Comparison of ENCODE assay signal across 21 cellular contexts in genomic region chr20:38076548-38076947, GRCh38. TPM values are rescaled to one million over a fixed set of nuclear protein-coding genes. Genes with fewer than 3 reads are reported as not detected.
A peak's percentile ranks its signal among the peaks of the same experiment; 100 is the strongest.
DNase-seq lines count a peak whose midpoint lies in the region; ATAC-seq, FAIRE-seq and TF ChIP-seq lines count a peak whose summit lies in the region.
"Had no signal": no experiment of that assay in that cellular context is flagged by ENCODE, and none has a peak within 500 bp of the region (broad histone marks: within the 10 kb centered on the region; RNA-seq: fewer than 3 reads in every experiment).

No MANE protein-coding gene starts in this region.

- no peak for TF ChIP-seq POLR2A in gastroesophageal sphincter (IDR thresholded peaks at IDR 0.05)
- no peak for TF ChIP-seq POLR2A in sigmoid colon (IDR thresholded peaks at IDR 0.05)

- no peak for FAIRE-seq in pancreas (lab: Jason Lieb, UNC)
- FAIRE-seq: G401.6, K562 had no signal

- DNase-seq in left ventricle myocardium inferior = no peak
- DNase-seq in Right ventricle myocardium superior = no peak
- no peak for DNase-seq in sigmoid colon
- DNase-seq in pancreas = no peak
- no peak for DNase-seq in stimulated activated CD4-positive, alpha-beta T cell treated with anti-CD3 and anti-CD28 coated beads, Interleukin-4, amount 100 ng/mL, for 4 hours
- DNase-seq: activated CD4-positive, alpha-beta T cell treated with anti-CD3 and anti-CD28 coated beads for 1 hour; activated CD8-positive, alpha-beta memory T cell treated with anti-CD3 and anti-CD28 coated beads for 24 hours; C1 segment of cervical spinal cord; foreskin fibroblast; mucosa of descending colon; NCI-H187 treated with DMSO at 0.1 percent for 48 hours; NCI-H226; SK-N-SH; stimulated activated CD4-positive, alpha-beta T cell treated with anti-CD3 and anti-CD28 coated beads, Interleukin-15, amount 100 ng/mL, for 24 hours had no signal

- peak overlapping the region; percentile 91 for H3K27ac ChIP-seq in left ventricle myocardium inferior (replicated peaks)
- H3K27ac ChIP-seq in gastroesophageal sphincter = peak overlapping the region; percentile 76 to 98 (median 82)
- H3K27ac ChIP-seq in sigmoid colon = peak overlapping the region; percentile 71 to 86 (median 80)
- H3K27ac ChIP-seq in pancreas = no peak overlapping the region

- H3K27me3 ChIP-seq in left ventricle myocardium inferior (ENCODE audit: low read depth) = no peaks in the 10 kb centered on the region
- H3K27me3 ChIP-seq in gastroesophageal sphincter = no peaks in the 10 kb centered on the region
- no peaks in the 10 kb centered on the region for H3K27me3 ChIP-seq in sigmoid colon
- H3K27me3 ChIP-seq in pancreas = no peaks in the 10 kb centered on the region

- intact Hi-C loops in left ventricle myocardium inferior (cut with micrococcal nuclease) (no loop called here), Right ventricle myocardium superior (cut with DNase I) (no loop called here), sigmoid colon (cut with DNase I) (no loop called here), pancreas (cut with DNase I) (loop anchor here in 1 of 3 donors (5.0 kb wide), 1 partner anchor 86 kb away; no protein-coding TSS in a partner anchor)

- ATAC-seq in Right ventricle myocardium superior (ENCODE audit: poor library complexity) (no peak), gastroesophageal sphincter (no peak), GM21619 (IDR thresholded peaks at IDR 0.05; ENCODE audit: unreplicated experiment) (no peak), pancreas (no peak), GM18517 (IDR thresholded peaks at IDR 0.05; ENCODE audit: unreplicated experiment) (no peak)
- ATAC-seq: K562; mucosa of descending colon; Panc1; stimulated activated effector memory CD8-positive, alpha-beta T cell treated with anti-CD3 and anti-CD28 coated beads, Interleukin-12 subunit alpha, Interleukin-12 subunit beta, amount 100 ng/mL, for 72 hours had no signal

- H3K4me1 ChIP-seq in left ventricle myocardium inferior (peaks cover 60% of the 10 kb centered on the region), gastroesophageal sphincter (peaks cover 23 to 67% (median 35%) of the 10 kb centered on the region in 3 donors), sigmoid colon (peaks cover 0 to 59% (median 47%) of the 10 kb centered on the region in 4 donors), pancreas (peaks cover 3 to 10% (median 7%) of the 10 kb centered on the region in 3 donors)

- TF ChIP-seq EP300 in gastroesophageal sphincter (IDR thresholded peaks at IDR 0.05) = no peak
- TF ChIP-seq EP300 in sigmoid colon (IDR thresholded peaks at IDR 0.05) = no peak

- TF ChIP-seq CTCF in left ventricle myocardium inferior (IDR thresholded peaks at IDR 0.05; ENCODE audit: borderline replicate concordance) (no peak), gastroesophageal sphincter (IDR thresholded peaks at IDR 0.05) (no peak), sigmoid colon (IDR thresholded peaks at IDR 0.05) (no peak), pancreas (IDR thresholded peaks at IDR 0.05) (no peak)

- H3K9me3 ChIP-seq in left ventricle myocardium inferior (replicated peaks) (no peaks in the 10 kb centered on the region), gastroesophageal sphincter (no peaks in the 10 kb centered on the region), sigmoid colon (no peaks in the 10 kb centered on the region), pancreas (no peaks in the 10 kb centered on the region)
- H3K9me3 ChIP-seq: mucosa of descending colon, SK-N-SH had no signal

- H3K36me3 ChIP-seq in left ventricle myocardium inferior (peaks cover 31% of the 10 kb centered on the region), gastroesophageal sphincter (peaks cover 0 to 23% of the 10 kb centered on the region in 2 donors), sigmoid colon (peaks cover 0 to 25% (median 0%) of the 10 kb centered on the region in 4 donors), pancreas (peaks cover 0 to 8% (median 2%) of the 10 kb centered on the region in 3 donors)

- no peak overlapping the region for H3K4me3 ChIP-seq in left ventricle myocardium inferior
- H3K4me3 ChIP-seq in gastroesophageal sphincter = no peak overlapping the region
- no peak overlapping the region for H3K4me3 ChIP-seq in sigmoid colon
- H3K4me3 ChIP-seq in pancreas = no peak overlapping the region
- H3K4me3 ChIP-seq: K562, mucosa of descending colon had no signal

RNA-seq across cellular contexts. Expression of gene RPRD1B, which starts 43.0 kb away (rescaled TPM):
- total RNA-seq in left ventricle myocardium inferior = 58.9 TPM
- total RNA-seq in Right ventricle myocardium superior = 74.2 TPM
- total RNA-seq in gastroesophageal sphincter = 10 to 100 TPM; 17.1 to 26.8 (median 23.7) TPM
- 10 to 100 TPM; 27.2 to 31.9 (median 29.7) TPM for total RNA-seq in sigmoid colon
- 10 to 100 TPM; 10.2 to 17.0 (median 12.3) TPM for polyA plus RNA-seq in sigmoid colon
- total RNA-seq in pancreas = 10 to 100 TPM in 5 of 6 donors, 1 to 10 TPM in 1; 9.2 to 19.7 (median 12.8) TPM
- polyA plus RNA-seq in pancreas = 1 to 10 TPM; 6.0 to 9.3 TPM

RNA-seq across cellular contexts. Expression of gene TTI1, which starts 43.3 kb away (rescaled TPM):
- total RNA-seq in left ventricle myocardium inferior (12.1 TPM), Right ventricle myocardium superior (11.9 TPM), gastroesophageal sphincter (10 to 100 TPM in 3 of 4 donors, 1 to 10 TPM in 1; 9.8 to 14.8 (median 12.5) TPM), sigmoid colon (10 to 100 TPM in 3 of 4 donors, 1 to 10 TPM in 1; 9.6 to 11.7 (median 11.0) TPM), pancreas (10 to 100 TPM; 10.2 to 18.0 (median 11.2) TPM)
- polyA plus RNA-seq in sigmoid colon (10 to 100 TPM in 1 of 3 donors, 1 to 10 TPM in 2; 2.4 to 11.3 (median 4.4) TPM), pancreas (10 to 100 TPM; 10.1 to 15.3 TPM)

Comparison
In these comparisons a context has a peak if more than half of its experiments do, and no peak if none do; other contexts are left out.
1. H3K27ac ChIP-seq: peak in left ventricle myocardium inferior (single experiment), gastroesophageal sphincter (4 of 4) and sigmoid colon (4 of 4); none in pancreas (0 of 4).